8 cellular contexts compared by ENCODE assay signal in genomic region chr1:59046730-59047157, GRCh38.
DNase-seq lines count a peak whose midpoint lies in the region; ATAC-seq, FAIRE-seq and TF ChIP-seq lines count a peak whose summit lies in the region.

No MANE protein-coding gene starts in this region.

- TF ChIP-seq CTCF in GM12874 (IDR thresholded peaks at IDR 0.05; ENCODE audit: insufficient read depth, low read depth, low read length) (peak; percentile 46), GM12878 (IDR thresholded peaks at IDR 0.05 in 2 of 3, conservative IDR thresholded peaks at IDR 0.05 in 1 of 3; ENCODE audit: control insufficient read depth in 2 of 3, extremely low read depth in 1 of 3, insufficient read depth in 1 of 3, low read depth in 3 of 3, low read length in 3 of 3) (peak; percentile 42 to 45 (median 44); a peak in 5 of 6 replicates)

- peak overlapping the region; percentile 82 for H3K4me2 ChIP-seq in GM12878 (ENCODE audit: control insufficient read depth, insufficient read depth)

- TF ChIP-seq EP300 in GM12878 (IDR thresholded peaks at IDR 0.05; ENCODE audit: borderline replicate concordance in 1 of 2, control insufficient read depth in 1 of 2, low read depth in 2 of 2, low read length in 2 of 2): peak in 1 of 2 experiments; percentile 45; a peak in 1 of 4 replicates

- no peaks in the 10 kb centered on the region for H3K27me3 ChIP-seq in GM12878 (replicated peaks in 1 of 2; ENCODE audit: control insufficient read depth in 2 of 2, insufficient read depth in 2 of 2, low read length in 1 of 2)

- no TSS peak for BruUV-seq in GM12878 (replicated peaks; lab: Mats Ljungman, UMichigan)

- H3K4me1 ChIP-seq in GM12878 (ENCODE audit: control insufficient read depth, insufficient read depth, low read length): peaks cover 26% of the 10 kb centered on the region

- H4K20me1 ChIP-seq in GM12878 (ENCODE audit: control insufficient read depth, insufficient read depth): no peaks in the 10 kb centered on the region

- peak overlapping the region; percentile 74 for H2AFZ ChIP-seq in GM12878 (ENCODE audit: control insufficient read depth, low read depth, low read length)

- WGBS in GM12878 (ENCODE audit: insufficient coverage, insufficient replicate concordance, low lambda C conversion rate, missing lambda C conversion rate): 2% methylated on average over 2 of the region's 2 CpGs

- no peaks in the 10 kb centered on the region for H3K9me3 Mint-ChIP-seq in stimulated activated effector memory CD8-positive, alpha-beta T cell treated with anti-CD3 and anti-CD28 coated beads, Interleukin-12 subunit alpha, Interleukin-12 subunit beta, amount 100 ng/mL, for 72 hours

- SMC1A ChIA-PET in GM12878 (lab: Charles Lee; ENCODE audit: uncharacterized antibody, unreplicated experiment): interaction anchor here (0.6 to 3.7 kb wide), 22 partner anchors 12 to 1315 kb away, joined by 3 to 22 read pairs (median 4); no protein-coding TSS in a partner anchor

- DNase-seq in MV-4-11 (lab: John Stamatoyannopoulos, UW): peak; percentile 41
- DNase-seq in GM12878 (ENCODE audit: low read depth, low spot score): peak; percentile 59
- peak; percentile 17 to 77 for DNase-seq in stimulated activated effector memory CD8-positive, alpha-beta T cell treated with anti-CD3 and anti-CD28 coated beads, Interleukin-12 subunit alpha, Interleukin-12 subunit beta, amount 100 ng/mL, for 72 hours (ENCODE audit: low spot score in 2 of 2)
- DNase-seq in NOMO-1 treated with DMSO at 0.1 percent for 48 hours (lab: John Stamatoyannopoulos, UW; ENCODE audit: unreplicated experiment): no peak
- DNase-seq in NCI-H1694 (lab: John Stamatoyannopoulos, UW): no peak
- no peak for DNase-seq in A172 (ENCODE audit: low spot score)

- H3K4me3 Mint-ChIP-seq in stimulated activated effector memory CD8-positive, alpha-beta T cell treated with anti-CD3 and anti-CD28 coated beads, Interleukin-12 subunit alpha, Interleukin-12 subunit beta, amount 100 ng/mL, for 72 hours: peak overlapping the region; percentile 28

- CTCF ChIA-PET in GM12878 (lab: Yijun Ruan, JAX): interaction anchor here (0.6 to 2.8 kb wide), 8 partner anchors 10 to 653 kb away, joined by 3 to 13 read pairs (median 4); no protein-coding TSS in a partner anchor

- TF ChIP-seq POLR2A in GM12878 (IDR thresholded peaks at IDR 0.05; ENCODE audit: low read depth, low read length): no peak

- peak overlapping the region; percentile 47 for H3K27ac Mint-ChIP-seq in stimulated activated effector memory CD8-positive, alpha-beta T cell treated with anti-CD3 and anti-CD28 coated beads, Interleukin-12 subunit alpha, Interleukin-12 subunit beta, amount 100 ng/mL, for 72 hours

- no peaks in the 10 kb centered on the region for H3K36me3 Mint-ChIP-seq in stimulated activated effector memory CD8-positive, alpha-beta T cell treated with anti-CD3 and anti-CD28 coated beads, Interleukin-12 subunit alpha, Interleukin-12 subunit beta, amount 100 ng/mL, for 72 hours

- H3K4me3 ChIP-seq in GM12878: no peak overlapping the region

- FAIRE-seq in GM12878 (lab: Jason Lieb, UNC): peak; percentile 99

- no peaks in the 10 kb centered on the region for H3K36me3 ChIP-seq in GM12878 (ENCODE audit: control insufficient read depth in 2 of 2, insufficient read depth in 2 of 2, low read length in 1 of 2)

- no peaks in the 10 kb centered on the region; the same call in 2 of the 3 replicates for H3K9me3 ChIP-seq in GM12878 (replicated peaks; ENCODE audit: control insufficient read depth, insufficient read depth, low read length)

- peaks cover 48% of the 10 kb centered on the region for H3K4me1 Mint-ChIP-seq in stimulated activated effector memory CD8-positive, alpha-beta T cell treated with anti-CD3 and anti-CD28 coated beads, Interleukin-12 subunit alpha, Interleukin-12 subunit beta, amount 100 ng/mL, for 72 hours

- POLR2A ChIA-PET in GM12878 (lab: Charles Lee): interaction anchor here (1.0 to 1.8 kb wide), 4 partner anchors 34 to 262 kb away, joined by 3 to 6 read pairs (median 3); no protein-coding TSS in a partner anchor

- peak; percentile 66 for TF ChIP-seq RAD21 in GM12878 (IDR thresholded peaks at IDR 0.05; ENCODE audit: insufficient read depth, low read depth, low read length)

- RAD21 ChIA-PET in GM12878 (lab: Charles Lee; ENCODE audit: unreplicated experiment): interaction anchor here (0.7 to 3.9 kb wide), 17 partner anchors 18 to 652 kb away, joined by 3 to 22 read pairs (median 5); partner anchors contain the start of gene FGGY

- H3K9ac ChIP-seq in GM12878 (ENCODE audit: control insufficient read depth, insufficient read depth, low read length): 0 out of 2 replicates have a peak overlapping the region, but pooled peaks have one; percentile 30

- in situ Hi-C loops in GM12878 (cut with MboI): no loop called here

- peak; percentile 93 for ATAC-seq in GM21619 (IDR thresholded peaks at IDR 0.05; ENCODE audit: unreplicated experiment)
- ATAC-seq in GM12878: peak; percentile 99
- peak; percentile 86 for ATAC-seq in stimulated activated effector memory CD8-positive, alpha-beta T cell treated with anti-CD3 and anti-CD28 coated beads, Interleukin-12 subunit alpha, Interleukin-12 subunit beta, amount 100 ng/mL, for 72 hours

- intact Hi-C loops in GM12878 (cut with micrococcal nuclease; ENCODE audit: unreplicated experiment): no loop called here

- H3K27ac ChIP-seq in GM12878 (ENCODE audit: control insufficient read depth, insufficient read depth): peak overlapping the region; percentile 70

- H3K79me2 ChIP-seq in GM12878 (ENCODE audit: control insufficient read depth, insufficient read depth, low read length): no peaks in the 10 kb centered on the region

TF ChIP-seq in GM12878, 131 proteins besides CTCF, POLR2A, EP300 and RAD21 (continues in another document):
- 0 out of 3 replicates have a peak, but pooled peaks have one; percentile 31 for TF ChIP-seq POU2F2 (IDR thresholded peaks at IDR 0.05; ENCODE audit: borderline replicate concordance, low read depth, low read length)
- 0 out of 2 replicates have a peak, but pooled peaks have one; percentile 30 for TF ChIP-seq ZNF217 (IDR thresholded peaks at IDR 0.05)
- TF ChIP-seq CHD1 (IDR thresholded peaks at IDR 0.05; ENCODE audit: low read depth, low read length): no peak
- peak; percentile 25 for TF ChIP-seq SKIL (IDR thresholded peaks at IDR 0.05; ENCODE audit: low read depth, poor library complexity, severe bottlenecking)
- no peak for TF ChIP-seq PAX8 (IDR thresholded peaks at IDR 0.05)
- peak; percentile 78; the same call in 1 of the 2 replicates for TF ChIP-seq RELB (IDR thresholded peaks at IDR 0.05; ENCODE audit: low read depth)
- TF ChIP-seq SUZ12 (IDR thresholded peaks at IDR 0.05; ENCODE audit: unreplicated experiment): no peak
- no peak for TF ChIP-seq POLR2AphosphoS2 (IDR thresholded peaks at IDR 0.05; ENCODE audit: low read depth, low read length)
- 0 out of 2 replicates have a peak, but pooled peaks have one; percentile 38 for TF ChIP-seq CBFB (IDR thresholded peaks at IDR 0.05; ENCODE audit: low read depth)
- TF ChIP-seq IKZF1 (conservative IDR thresholded peaks at IDR 0.05): peak; percentile 78
- TF ChIP-seq NR2C1 (IDR thresholded peaks at IDR 0.05): no peak
- 0 out of 2 replicates have a peak, but pooled peaks have one; percentile 16 for TF ChIP-seq BACH1 (IDR thresholded peaks at IDR 0.05; ENCODE audit: borderline replicate concordance)
- peak; percentile 32; the same call in 1 of the 2 replicates for TF ChIP-seq MLLT1 (IDR thresholded peaks at IDR 0.05)
- peak in 1 of 2 experiments; percentile 34; a peak in 1 of 4 replicates for TF ChIP-seq ETV6 (conservative IDR thresholded peaks at IDR 0.05 in 1 of 2, IDR thresholded peaks at IDR 0.05 in 1 of 2; ENCODE audit: borderline replicate concordance in 1 of 2, low read depth in 1 of 2)
- TF ChIP-seq SPI1 (IDR thresholded peaks at IDR 0.05; ENCODE audit: borderline replicate concordance, insufficient read depth, low read depth, low read length): peak; percentile 56; the same call in 1 of the 2 replicates

Comparison
In these comparisons a context has a peak if more than half of its experiments do, and no peak if none do; other contexts are left out.
1. DNase-seq: peak in MV-4-11 (single experiment), GM12878 (single experiment) and stimulated activated effector memory CD8-positive, alpha-beta T cell treated with anti-CD3 and anti-CD28 coated beads, Interleukin-12 subunit alpha, Interleukin-12 subunit beta, amount 100 ng/mL, for 72 hours (2 of 2); none in NOMO-1 treated with DMSO at 0.1 percent for 48 hours (single experiment), NCI-H1694 (single experiment) and A172 (single experiment).
2. Peak in every context shown above with its lines, with median percentiles within 50 percentile points of each other: ATAC-seq.